Comparison of ENCODE assay signal across 9 cellular contexts in the genomic region with DNA sequence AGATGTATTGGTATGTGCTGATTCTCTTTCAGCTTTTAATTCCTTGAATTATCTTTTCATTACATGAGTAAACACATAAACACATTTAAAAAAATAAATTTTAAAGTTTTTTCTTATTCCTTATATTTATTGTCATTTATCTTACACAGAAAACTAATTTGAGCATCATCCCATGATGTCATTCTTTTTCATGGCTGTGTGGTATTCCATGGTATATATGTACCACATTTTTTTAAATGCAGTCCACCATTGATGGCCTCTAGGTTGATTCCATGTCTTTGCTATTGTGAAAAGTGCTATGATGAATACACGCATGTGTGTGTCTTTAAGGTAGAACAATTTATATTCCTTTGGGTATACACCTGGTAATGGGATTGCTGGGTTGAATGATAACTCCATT. TPM values are rescaled to one million over a fixed set of nuclear protein-coding genes. Genes with fewer than 3 reads are reported as not detected.
"Had no signal": no experiment of that assay in that cellular context is flagged by ENCODE, and none has a peak within 500 bp of the region (broad histone marks: within the 10 kb centered on the region; RNA-seq: fewer than 3 reads in every experiment).

No MANE protein-coding gene starts in this region.

- H3K4me3 ChIP-seq: GM12878 had no signal

- FAIRE-seq: G401.6, GM12878, GM12891, GM12892, GM18507, GM19239 had no signal

- DNase-seq: GDM1, GF-D8 had no signal

- ATAC-seq: GM12878 had no signal

RNA-seq across cellular contexts. Expression of gene OTOR, which starts 33.3 kb away (rescaled TPM):
- total RNA-seq: G401, GM12878 had no signal
- polyA plus RNA-seq: GM12878 had no signal
